Comparison of ENCODE assay signal across 8 cellular contexts in genomic region chr2:160493227-160494028, GRCh38. TPM values are rescaled to one million over a fixed set of nuclear protein-coding genes. Genes with fewer than 3 reads are reported as not detected.
DNase-seq lines count a peak whose midpoint lies in the region; ATAC-seq, FAIRE-seq and TF ChIP-seq lines count a peak whose summit lies in the region.

RBMS1 (minus strand) TSS chr2:160493807; CDS start chr2:160493363, 444 bp downstream.

- no peak within 1 kb of the TSS for H3K27ac ChIP-seq in DOHH2 (ENCODE audit: low read depth, low read length)
- no peak within 1 kb of the TSS for H3K27ac ChIP-seq in SU-DHL-6 (ENCODE audit: low read depth, low read length)
- H3K27ac ChIP-seq in heart left ventricle: peak within 1 kb of the TSS; percentile 94 to 98 (median 98)
- H3K27ac ChIP-seq in prostate gland: peak within 1 kb of the TSS; percentile 89 to 93
- peak within 1 kb of the TSS; percentile 97 for H3K27ac ChIP-seq in uterus

- H4K20me1 ChIP-seq in DOHH2 (ENCODE audit: control insufficient read depth, insufficient read depth, low read depth, low read length): no peaks in the 10 kb centered on the region
- no peaks in the 10 kb centered on the region for H4K20me1 ChIP-seq in SU-DHL-6 (ENCODE audit: low read depth, low read length)

- intact Hi-C loops in heart left ventricle (cut with DNase I) (loop anchor here in 9 of 10 donors (1.0 to 10.0 kb wide), 18 partner anchors 65 to 571 kb away; no protein-coding TSS in a partner anchor), prostate gland (cut with DNase I) (loop anchor here (5.0 to 10.0 kb wide), 3 partner anchors 86 to 221 kb away; no protein-coding TSS in a partner anchor), uterus (cut with DNase I; ENCODE audit: low total_unique reads) (no loop called here)

- peak within 1 kb of the TSS; percentile 70 for H3K4me2 ChIP-seq in DOHH2 (ENCODE audit: low read length)
- H3K4me2 ChIP-seq in SU-DHL-6 (ENCODE audit: low read depth, low read length, poor library complexity, severe bottlenecking): peak within 1 kb of the TSS; percentile 57

- TF ChIP-seq CTCF in DOHH2 (IDR thresholded peaks at IDR 0.05; ENCODE audit: low read depth, low read length, poor library complexity, severe bottlenecking): no peak
- no peak for TF ChIP-seq CTCF in SU-DHL-6 (IDR thresholded peaks at IDR 0.05; ENCODE audit: insufficient read depth, low read length, poor library complexity, severe bottlenecking)
- TF ChIP-seq CTCF in heart left ventricle (IDR thresholded peaks at IDR 0.05): peak in 1 of 12 donors; percentile 7
- TF ChIP-seq CTCF in prostate gland (IDR thresholded peaks at IDR 0.05): no peak
- no peak for TF ChIP-seq CTCF in uterus (IDR thresholded peaks at IDR 0.05)

- H3K4me3 ChIP-seq in DOHH2 (ENCODE audit: low read length) (peak within 1 kb of the TSS; percentile 55), SU-DHL-6 (ENCODE audit: insufficient read depth, low read length, poor library complexity, severe bottlenecking) (peak within 1 kb of the TSS; percentile 42), adipocyte (ENCODE audit: low read length) (peak within 1 kb of the TSS; percentile 94), heart left ventricle (peak within 1 kb of the TSS; percentile 72 to 98 (median 88)), prostate gland (peak within 1 kb of the TSS; percentile 91 to 97), uterus (peak within 1 kb of the TSS; percentile 84 to 86)

- FAIRE-seq in HTR-8/SVneo (lab: Jason Lieb, UNC): peak; percentile 42

- peak within 1 kb of the TSS; percentile 13; the same call in 1 of the 2 replicates for H3K9ac ChIP-seq in SU-DHL-6 (ENCODE audit: low read length)
- H3K9ac ChIP-seq in adipocyte (ENCODE audit: low read length): peak within 1 kb of the TSS; percentile 96

- ATAC-seq in heart left ventricle (peak; percentile 72 to 83 (median 80)), HG03439 (IDR thresholded peaks at IDR 0.05; ENCODE audit: unreplicated experiment) (no peak)

- peak; percentile 67 for DNase-seq in HTR-8/SVneo (ENCODE audit: insufficient read length, low spot score)
- peak; percentile 73 for DNase-seq in adipocyte (ENCODE audit: low read depth)
- peak; percentile 74 to 84 (median 80) for DNase-seq in heart left ventricle
- peak; percentile 51 for DNase-seq in prostate gland (ENCODE audit: low spot score)
- DNase-seq in uterus: peak; percentile 61 to 67

- H3K36me3 ChIP-seq in DOHH2 (ENCODE audit: control insufficient read depth, low read length): no peaks in the 10 kb centered on the region
- no peaks in the 10 kb centered on the region for H3K36me3 ChIP-seq in SU-DHL-6 (ENCODE audit: low read length)
- H3K36me3 ChIP-seq in adipocyte (ENCODE audit: control insufficient read depth, insufficient read depth, low read length, severe bottlenecking): no peaks in the 10 kb centered on the region
- no peaks in the 10 kb centered on the region for H3K36me3 ChIP-seq in heart left ventricle
- no peaks in the 10 kb centered on the region for H3K36me3 ChIP-seq in prostate gland
- H3K36me3 ChIP-seq in uterus: no peaks in the 10 kb centered on the region

- TF ChIP-seq POLR2A in heart left ventricle (IDR thresholded peaks at IDR 0.05) (peak in 1 of 2 donors; percentile 42), prostate gland (IDR thresholded peaks at IDR 0.05) (peak; percentile 54), uterus (IDR thresholded peaks at IDR 0.05) (peak; percentile 23 to 39)

- H3K27me3 ChIP-seq in DOHH2 (ENCODE audit: control insufficient read depth, low read length) (peaks cover 62% of the 10 kb centered on the region), SU-DHL-6 (ENCODE audit: low read length) (no peaks in the 10 kb centered on the region), adipocyte (replicated peaks; ENCODE audit: control insufficient read depth, insufficient read depth, low read length) (no peaks in the 10 kb centered on the region), heart left ventricle (no peaks in the 10 kb centered on the region), prostate gland (replicated peaks; ENCODE audit: insufficient read depth) (no peaks in the 10 kb centered on the region), uterus (no peaks in the 10 kb centered on the region)

- H3K9me3 ChIP-seq in DOHH2 (ENCODE audit: control insufficient read depth, insufficient read depth, low read length) (no peaks in the 10 kb centered on the region), SU-DHL-6 (ENCODE audit: insufficient read depth, low read length) (no peaks in the 10 kb centered on the region), adipocyte (ENCODE audit: control insufficient read depth, low read length) (no peaks in the 10 kb centered on the region), heart left ventricle (no peaks in the 10 kb centered on the region), prostate gland (no peaks in the 10 kb centered on the region), uterus (no peaks in the 10 kb centered on the region)

- H3K79me2 ChIP-seq in DOHH2 (ENCODE audit: control insufficient read depth, low read length): no peaks in the 10 kb centered on the region
- H3K79me2 ChIP-seq in SU-DHL-6 (ENCODE audit: insufficient read depth, low read length): no peaks in the 10 kb centered on the region

- H3K4me1 ChIP-seq in DOHH2 (ENCODE audit: control insufficient read depth, low read length) (no peaks in the 10 kb centered on the region), adipocyte (ENCODE audit: control insufficient read depth, insufficient read depth, low read length) (peaks cover 37% of the 10 kb centered on the region), heart left ventricle (peaks cover 0 to 40% (median 14%) of the 10 kb centered on the region in 12 donors), prostate gland (replicated peaks) (no peaks in the 10 kb centered on the region), uterus (no peaks in the 10 kb centered on the region)

- H2AFZ ChIP-seq in SU-DHL-6 (ENCODE audit: low read depth, low read length, severe bottlenecking): peak within 1 kb of the TSS; percentile 16

- 0 to 1% (median 1%) methylated on average over 52 to 66 of the region's 66 CpGs for WGBS in heart left ventricle, 4 donors
- under 1% methylated on average over 54 of the region's 66 CpGs for WGBS in prostate gland

- H3F3A ChIP-seq in DOHH2 (ENCODE audit: control insufficient read depth, insufficient read depth): no peaks in the 10 kb centered on the region
- no peaks in the 10 kb centered on the region for H3F3A ChIP-seq in SU-DHL-6 (ENCODE audit: insufficient read depth)

- H3K9me2 ChIP-seq in DOHH2 (replicated peaks; ENCODE audit: control insufficient read depth, low read length) (no peaks in the 10 kb centered on the region), SU-DHL-6 (replicated peaks; ENCODE audit: insufficient read depth, low read length) (no peaks in the 10 kb centered on the region)

RNA-seq across cellular contexts. Expression of gene RBMS1, which starts in this region (rescaled TPM):
- total RNA-seq in heart left ventricle (100 to 1,000 TPM in 1 of 9 donors, 10 to 100 TPM in 8; 44.2 to 102 (median 61.5) TPM), prostate gland (10 to 100 TPM; 18.8 to 22.8 TPM), uterus (100 to 1,000 TPM in 2 of 4 donors, 10 to 100 TPM in 2; 30.5 to 149 (median 88.9) TPM)
- 10 to 100 TPM; 32.4 to 38.1 TPM for polyA plus RNA-seq in heart left ventricle

Comparison
In these comparisons a context has a peak if more than half of its experiments do, and no peak if none do; other contexts are left out.
1. H3K27ac ChIP-seq: peak in heart left ventricle (12 of 12), prostate gland (2 of 2) and uterus (2 of 2); none in DOHH2 (single experiment) and SU-DHL-6 (single experiment).
2. H3K4me3 ChIP-seq: peak in every context shown above with its lines; median percentile 94 in adipocyte; 94 in prostate gland; 88 in heart left ventricle; 85 in uterus; 55 in DOHH2; 42 in SU-DHL-6.
3. Peak in every context shown above with its lines, with median percentiles within 50 percentile points of each other: DNase-seq.